17 cellular contexts compared by ENCODE assay signal in genomic region chr3:193946945-193947344, GRCh38.
DNase-seq lines count a peak whose midpoint lies in the region; ATAC-seq lines count a peak whose summit lies in the region.
"Had no signal": no experiment of that assay in that cellular context is flagged by ENCODE, and none has a peak within 500 bp of the region (broad histone marks: within the 10 kb centered on the region; RNA-seq: fewer than 3 reads in every experiment).

No MANE protein-coding gene starts in this region.

- POLR2A ChIA-PET in naive thymus-derived CD8-positive, alpha-beta T cell (lab: Charles Lee), result no interaction called here

- H3K9me3 Mint-ChIP-seq in activated CD4-positive, alpha-beta T cell treated with anti-CD3 and anti-CD28 coated beads, Interleukin-2, amount 10 ng/mL, durations not matched to agents 24 days and 14 days, result no peaks in the 10 kb centered on the region
- H3K9me3 Mint-ChIP-seq in naive thymus-derived CD8-positive, alpha-beta T cell, result no peaks in the 10 kb centered on the region
- H3K9me3 Mint-ChIP-seq: activated naive CD8-positive, alpha-beta T cell treated with anti-CD3 and anti-CD28 coated beads, Interleukin-2, amount 50 U/mL, for 24 hours; CD8-positive, alpha-beta memory T cell; T-helper 2 cell treated with Interferon-gamma antibody and Interleukin-4, amounts not matched to agents 5 μg/mL and 100 μg/mL, for 36 hours had no signal

- intact Hi-C loops in activated CD4-positive, alpha-beta T cell treated with anti-CD3 and anti-CD28 coated beads, Interleukin-2, amount 10 ng/mL, durations not matched to agents 24 days and 14 days (cut with micrococcal nuclease), result no loop called here

- H3K27me3 Mint-ChIP-seq in activated CD4-positive, alpha-beta T cell treated with anti-CD3 and anti-CD28 coated beads, Interleukin-2, amount 10 ng/mL, durations not matched to agents 24 days and 14 days, result peaks cover 32% of the 10 kb centered on the region
- peaks cover 5 to 21% (median 11%) of the 10 kb centered on the region in 5 donors for H3K27me3 Mint-ChIP-seq in naive thymus-derived CD8-positive, alpha-beta T cell

- no peaks in the 10 kb centered on the region for H3K4me1 Mint-ChIP-seq in activated CD4-positive, alpha-beta T cell treated with anti-CD3 and anti-CD28 coated beads, Interleukin-2, amount 10 ng/mL, durations not matched to agents 24 days and 14 days
- peaks cover 0 to 7% (median 3%) of the 10 kb centered on the region in 4 donors for H3K4me1 Mint-ChIP-seq in naive thymus-derived CD8-positive, alpha-beta T cell
- H3K4me1 Mint-ChIP-seq: activated naive CD8-positive, alpha-beta T cell treated with anti-CD3 and anti-CD28 coated beads, Interleukin-2, amount 50 U/mL, for 24 hours; CD8-positive, alpha-beta memory T cell had no signal

- H3K27ac Mint-ChIP-seq in activated CD4-positive, alpha-beta T cell treated with anti-CD3 and anti-CD28 coated beads, Interleukin-2, amount 10 ng/mL, durations not matched to agents 24 days and 14 days, result no peak overlapping the region
- H3K27ac Mint-ChIP-seq in naive thymus-derived CD8-positive, alpha-beta T cell, result no peak overlapping the region
- H3K27ac Mint-ChIP-seq: activated naive CD8-positive, alpha-beta T cell treated with anti-CD3 and anti-CD28 coated beads, Interleukin-2, amount 50 U/mL, for 24 hours; CD8-positive, alpha-beta memory T cell; T-helper 2 cell treated with Interferon-gamma antibody and Interleukin-4, amounts not matched to agents 5 μg/mL and 100 μg/mL, for 36 hours had no signal

- no peak overlapping the region for H3K4me3 Mint-ChIP-seq in activated CD4-positive, alpha-beta T cell treated with anti-CD3 and anti-CD28 coated beads, Interleukin-2, amount 10 ng/mL, durations not matched to agents 24 days and 14 days
- no peak overlapping the region for H3K4me3 Mint-ChIP-seq in naive thymus-derived CD8-positive, alpha-beta T cell
- H3K4me3 Mint-ChIP-seq: activated naive CD8-positive, alpha-beta T cell treated with anti-CD3 and anti-CD28 coated beads, Interleukin-2, amount 50 U/mL, for 24 hours; CD8-positive, alpha-beta memory T cell; T-helper 2 cell treated with Interferon-gamma antibody and Interleukin-4, amounts not matched to agents 5 μg/mL and 100 μg/mL, for 36 hours had no signal

- no peaks in the 10 kb centered on the region for H3K36me3 Mint-ChIP-seq in activated CD4-positive, alpha-beta T cell treated with anti-CD3 and anti-CD28 coated beads, Interleukin-2, amount 10 ng/mL, durations not matched to agents 24 days and 14 days (ENCODE audit: low read depth)
- no peaks in the 10 kb centered on the region for H3K36me3 Mint-ChIP-seq in naive thymus-derived CD8-positive, alpha-beta T cell
- H3K36me3 Mint-ChIP-seq: CD8-positive, alpha-beta memory T cell had no signal

- DNase-seq in A172 (ENCODE audit: low spot score), result peak; percentile 68
- peak; percentile 96 for DNase-seq in HT1080 (ENCODE audit: low read depth)
- peak; percentile 95 for DNase-seq in NCI-H345 (lab: John Stamatoyannopoulos, UW)
- DNase-seq in astrocyte of the hippocampus (ENCODE audit: low read depth, low spot score), result peak; percentile 11
- DNase-seq in activated CD4-positive, alpha-beta T cell treated with anti-CD3 and anti-CD28 coated beads, Interleukin-2, amount 10 ng/mL, durations not matched to agents 24 days and 14 days, result no peak
- DNase-seq in OCI-M1 (lab: John Stamatoyannopoulos, UW), result no peak
- no peak for DNase-seq in naive thymus-derived CD8-positive, alpha-beta T cell
- DNase-seq: activated CD4-positive, CD25-positive, alpha-beta regulatory T cell treated with anti-CD3 and anti-CD28 coated beads, Interleukin-2, amount 50 U/mL, for 72 hours; activated naive CD8-positive, alpha-beta T cell treated with anti-CD3 and anti-CD28 coated beads, Interleukin-2, amount 50 U/mL, for 24 hours; CD8-positive, alpha-beta memory T cell; KG1; kidney; occipital lobe; stimulated activated naive CD8-positive, alpha-beta T cell treated with anti-CD3 and anti-CD28 coated beads, Interleukin-15, Interleukin-2, amounts not matched to agents 100 U/mL and 50 U/mL, for 24 hours; uterus had no signal

- ATAC-seq in GM19035 (IDR thresholded peaks at IDR 0.05; ENCODE audit: unreplicated experiment), result no peak
- no peak for ATAC-seq in naive thymus-derived CD8-positive, alpha-beta T cell
- ATAC-seq: activated naive CD8-positive, alpha-beta T cell treated with anti-CD3 and anti-CD28 coated beads, Interleukin-2, amount 50 U/mL, for 24 hours; stimulated activated naive CD8-positive, alpha-beta T cell treated with anti-CD3 and anti-CD28 coated beads, Interleukin-15, Interleukin-2, amounts not matched to agents 100 U/mL and 50 U/mL, for 24 hours had no signal

Comparison
In these comparisons a context has a peak if more than half of its experiments do, and no peak if none do; other contexts are left out.
1. DNase-seq: peak in A172 (single experiment), HT1080 (single experiment), NCI-H345 (single experiment) and astrocyte of the hippocampus (single experiment); none in activated CD4-positive, alpha-beta T cell treated with anti-CD3 and anti-CD28 coated beads, Interleukin-2, amount 10 ng/mL, durations not matched to agents 24 days and 14 days (single experiment), OCI-M1 (single experiment) and naive thymus-derived CD8-positive, alpha-beta T cell (0 of 10).